Comparison of ENCODE assay signal across 8 cellular contexts in genomic region chr13:44437356-44438233, GRCh38.
DNase-seq lines count a peak whose midpoint lies in the region; ATAC-seq and TF ChIP-seq lines count a peak whose summit lies in the region.

No MANE protein-coding gene starts in this region.

- no peak for DNase-seq in CD4-positive, alpha-beta T cell
- DNase-seq in HFFc6, result peak; percentile 63
- peak; percentile 81 for DNase-seq in OCI-M1 (lab: John Stamatoyannopoulos, UW)
- no peak for DNase-seq in colonic mucosa
- peak; percentile 73 for DNase-seq in mesenchymal stem cell
- DNase-seq in vagina (ENCODE audit: extremely low spot score in 2 of 2), result no peak
- DNase-seq in left colon, result no peak

- H3K36me3 ChIP-seq in colonic mucosa, result no peaks in the 10 kb centered on the region
- H3K36me3 ChIP-seq in mesenchymal stem cell (ENCODE audit: control insufficient read depth in 1 of 2, insufficient read depth in 2 of 2, low read depth in 1 of 2, low read length in 2 of 2), result peaks cover 7 to 22% of the 10 kb centered on the region in 2 experiments
- H3K36me3 ChIP-seq in vagina, result peaks cover 4 to 11% of the 10 kb centered on the region in 2 donors

- no peak overlapping the region for H2AFZ ChIP-seq in mesenchymal stem cell (ENCODE audit: low read depth, low read length)

- WGBS in mesenchymal stem cell, result 24% methylated on average over 2 of the region's 5 CpGs

- intact Hi-C loops in CD4-positive, alpha-beta T cell (cut with DNase I, micrococcal nuclease), result loop anchor here (1.0 to 10.0 kb wide), 9 partner anchors 33 to 532 kb away; partner anchors contain the start of gene TSC22D1 (in 1 of the 2)
- intact Hi-C loops in colonic mucosa (cut with DNase I) (loop anchor here (2.0 kb wide), 1 partner anchor 387 kb away; no protein-coding TSS in a partner anchor), vagina (cut with DNase I) (loop anchor here (5.0 to 10.0 kb wide), 4 partner anchors 203 to 530 kb away; no protein-coding TSS in a partner anchor), left colon (cut with DNase I, micrococcal nuclease) (loop anchor here in 1 of 2 donors (5.0 to 10.0 kb wide), 2 partner anchors 133 to 385 kb away; no protein-coding TSS in a partner anchor)

- no peaks in the 10 kb centered on the region for H3K9me3 Mint-ChIP-seq in CD4-positive, alpha-beta T cell
- no peaks in the 10 kb centered on the region for H3K9me3 Mint-ChIP-seq in HFFc6

- H3K9ac ChIP-seq in colonic mucosa (ENCODE audit: low read depth in 2 of 2, low read length in 2 of 2) (peak overlapping the region in 1 of 2 donors; percentile 87), mesenchymal stem cell (ENCODE audit: low read length) (peak overlapping the region; percentile 84)

- CTCF ChIA-PET in CD4-positive, alpha-beta T cell (lab: Charles Lee), result interaction anchor here (1.4 to 3.3 kb wide), 5 partner anchors 389 to 557 kb away, joined by 3 to 11 read pairs (median 5); partner anchors contain the start of gene LACC1

- no peak overlapping the region for H4K91ac ChIP-seq in mesenchymal stem cell (ENCODE audit: low read length)

- H3K27me3 ChIP-seq in CD4-positive, alpha-beta T cell (ENCODE audit: control insufficient read depth, insufficient read depth, low read length), result peaks cover 18% of the 10 kb centered on the region
- H3K27me3 ChIP-seq in colonic mucosa, result no peaks in the 10 kb centered on the region
- no peaks in the 10 kb centered on the region for H3K27me3 ChIP-seq in mesenchymal stem cell (ENCODE audit: control insufficient read depth in 1 of 2, insufficient read depth in 1 of 2, low read length in 2 of 2)
- H3K27me3 ChIP-seq in vagina, result no peaks in the 10 kb centered on the region

- H3K4ac ChIP-seq in mesenchymal stem cell (ENCODE audit: low read depth in 1 of 2, low read length in 2 of 2), result no peak overlapping the region

- peaks cover 12% of the 10 kb centered on the region for H3K27me3 Mint-ChIP-seq in CD4-positive, alpha-beta T cell
- H3K27me3 Mint-ChIP-seq in HFFc6 (ENCODE audit: insufficient read depth), result peaks cover 7% of the 10 kb centered on the region; the same call in 1 of the 2 replicates

- H3K4me1 ChIP-seq in colonic mucosa (peaks cover 3% of the 10 kb centered on the region), mesenchymal stem cell (ENCODE audit: control insufficient read depth, insufficient read depth, low read depth, low read length) (peaks cover 9% of the 10 kb centered on the region), vagina (peaks cover 43% of the 10 kb centered on the region)

- no peaks in the 10 kb centered on the region for H3K36me3 Mint-ChIP-seq in CD4-positive, alpha-beta T cell (ENCODE audit: low read depth)
- peaks cover 23% of the 10 kb centered on the region for H3K36me3 Mint-ChIP-seq in HFFc6 (ENCODE audit: low read depth)

- peak overlapping the region; percentile 25 for H3K4me2 ChIP-seq in mesenchymal stem cell (ENCODE audit: low read length, poor library complexity, severe bottlenecking)

- H3K14ac ChIP-seq in mesenchymal stem cell (ENCODE audit: low read length in 2 of 2), result no peak overlapping the region

- H3K9me3 ChIP-seq in CD4-positive, alpha-beta T cell (ENCODE audit: control insufficient read depth, low read length), result no peaks in the 10 kb centered on the region
- H3K9me3 ChIP-seq in colonic mucosa (no peaks in the 10 kb centered on the region), mesenchymal stem cell (ENCODE audit: control insufficient read depth, low read length) (no peaks in the 10 kb centered on the region), vagina (no peaks in the 10 kb centered on the region)

- H3K27ac Mint-ChIP-seq in CD4-positive, alpha-beta T cell, result peak overlapping the region; percentile 73
- H3K27ac Mint-ChIP-seq in HFFc6, result peak overlapping the region; percentile 73

- TF ChIP-seq CTCF in CD4-positive, alpha-beta T cell (IDR thresholded peaks at IDR 0.05), result peak; percentile 75
- TF ChIP-seq CTCF in HFFc6 (IDR thresholded peaks at IDR 0.05), result peak; percentile 83
- peak; percentile 58 for TF ChIP-seq CTCF in colonic mucosa (IDR thresholded peaks at IDR 0.05)
- TF ChIP-seq CTCF in vagina (IDR thresholded peaks at IDR 0.05), result peak; percentile 29 to 55 (median 47)

- H3K18ac ChIP-seq in mesenchymal stem cell (ENCODE audit: low read depth in 1 of 2, low read length in 2 of 2), result no peak overlapping the region

- H3K4me1 Mint-ChIP-seq in CD4-positive, alpha-beta T cell (ENCODE audit: low read depth), result peaks cover 35% of the 10 kb centered on the region
- H3K4me1 Mint-ChIP-seq in HFFc6 (ENCODE audit: low read depth), result peaks cover 34% of the 10 kb centered on the region

- H2BK120ac ChIP-seq in mesenchymal stem cell (ENCODE audit: low read depth, low read length), result no peak overlapping the region

- H4K8ac ChIP-seq in mesenchymal stem cell (ENCODE audit: low read length), result no peak overlapping the region

- no peak overlapping the region for H2BK5ac ChIP-seq in mesenchymal stem cell (ENCODE audit: low read depth, low read length, poor library complexity, severe bottlenecking)

- peak; percentile 33 for ATAC-seq in CD4-positive, alpha-beta T cell (ENCODE audit: poor library complexity)
- ATAC-seq in left colon (no peak), GM21423 (IDR thresholded peaks at IDR 0.05; ENCODE audit: unreplicated experiment) (no peak)

- no peak overlapping the region for H2AK5ac ChIP-seq in mesenchymal stem cell (ENCODE audit: low read length, severe bottlenecking)

- POLR2A ChIA-PET in CD4-positive, alpha-beta T cell (lab: Charles Lee), result interaction anchor here (1.3 to 3.3 kb wide), 3 partner anchors 164 to 247 kb away, joined by 3 to 13 read pairs (median 5); no protein-coding TSS in a partner anchor

- peak overlapping the region; percentile 91 for H3K4me3 Mint-ChIP-seq in CD4-positive, alpha-beta T cell
- H3K4me3 Mint-ChIP-seq in HFFc6, result peak overlapping the region; percentile 90

- H2BK15ac ChIP-seq in mesenchymal stem cell (ENCODE audit: low read depth, poor library complexity, severe bottlenecking), result no peak overlapping the region

- no peak overlapping the region for H3K27ac ChIP-seq in CD4-positive, alpha-beta T cell (ENCODE audit: low read depth, low read length)
- H3K27ac ChIP-seq in colonic mucosa, result peak overlapping the region; percentile 94
- peak overlapping the region; percentile 39 for H3K27ac ChIP-seq in mesenchymal stem cell (ENCODE audit: low read length, poor library complexity, severe bottlenecking)
- peak overlapping the region; percentile 96 for H3K27ac ChIP-seq in vagina

- peaks cover 8% of the 10 kb centered on the region for H3K79me1 ChIP-seq in mesenchymal stem cell (replicated peaks; ENCODE audit: low read length, poor library complexity, severe bottlenecking)

- peak overlapping the region; percentile 59 for H3K4me3 ChIP-seq in colonic mucosa
- H3K4me3 ChIP-seq in mesenchymal stem cell (ENCODE audit: insufficient read depth in 1 of 2, low read depth in 1 of 2, low read length in 2 of 2), result peak overlapping the region in 1 of 2 experiments; percentile 73
- peak overlapping the region; percentile 72 for H3K4me3 ChIP-seq in vagina

- H2BK12ac ChIP-seq in mesenchymal stem cell (ENCODE audit: low read length in 2 of 2), result no peak overlapping the region

- TF ChIP-seq POLR2A in vagina (IDR thresholded peaks at IDR 0.05), result no peak

- H3K23ac ChIP-seq in mesenchymal stem cell (ENCODE audit: low read length in 2 of 2), result no peak overlapping the region

Comparison
In these comparisons a context has a peak if more than half of its experiments do, and no peak if none do; other contexts are left out.
1. DNase-seq: peak in HFFc6 (single experiment), OCI-M1 (single experiment) and mesenchymal stem cell (single experiment); none in CD4-positive, alpha-beta T cell (0 of 10), colonic mucosa (single experiment), vagina (0 of 2) and left colon (0 of 2).
2. Peak in every context shown above with its lines, with median percentiles within 50 percentile points of each other: CTCF ChIP-seq.